Comparison of ENCODE assay signal across 2 cellular contexts in the genomic region with DNA sequence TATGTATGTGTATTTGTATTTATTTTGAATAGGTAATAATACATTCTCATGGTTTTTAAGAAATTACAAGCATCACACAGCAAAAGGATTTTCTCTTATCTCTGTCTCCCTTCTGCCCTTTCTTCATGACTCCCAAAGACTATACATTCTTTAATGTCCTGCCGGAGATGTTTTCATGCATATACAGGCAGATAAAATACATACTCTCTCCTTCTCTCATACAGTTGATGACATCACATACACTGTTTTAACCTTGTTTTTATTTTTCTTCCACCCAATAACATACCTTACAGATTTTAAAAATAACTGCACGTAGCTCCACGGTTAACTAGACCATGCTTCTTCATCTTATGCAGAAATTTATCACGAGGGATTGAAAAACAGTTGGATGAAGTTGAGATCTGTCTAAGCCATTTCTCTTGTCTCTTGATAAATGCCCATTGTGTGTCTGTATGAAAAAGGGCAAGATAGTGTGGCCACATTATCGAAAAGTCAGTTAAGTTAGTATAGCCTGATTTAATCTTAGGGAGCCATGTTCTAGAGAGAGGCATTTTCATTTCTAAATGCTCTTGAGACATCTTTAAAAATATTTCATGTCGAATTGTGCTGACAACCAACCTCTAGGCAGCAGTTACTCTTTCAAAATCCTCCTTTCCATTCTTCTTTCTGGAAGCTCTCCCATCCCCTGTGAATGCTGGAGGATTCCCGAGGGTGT.
TF ChIP-seq lines count a peak whose summit lies in the region.

No MANE protein-coding gene starts in this region.

TF ChIP-seq in HepG2, 621 proteins besides CTCF, POLR2A, EP300 and RAD21 (continued from another document):
- TF ChIP-seq CREB1 (IDR thresholded peaks at IDR 0.05) = peak; percentile 30; the same call in 1 of the 2 replicates
- TF ChIP-seq CREB1 (CRISPR knock-in tag; IDR thresholded peaks at IDR 0.05) = no peak

TF ChIP-seq in K562, 482 proteins besides CTCF, POLR2A, EP300 and RAD21 (continued from another document and continues in another):
- TF ChIP-seq HDAC1 (IDR thresholded peaks at IDR 0.05) (no peak), MAFG (tag; conservative IDR thresholded peaks at IDR 0.05) (0 out of 2 replicates have a peak, but pooled peaks have one; percentile 4), SMAD3 (CRISPR knock-in tag; conservative IDR thresholded peaks at IDR 0.05) (no peak), NR2C1 (IDR thresholded peaks at IDR 0.05) (no peak), NR2C1 (tag; IDR thresholded peaks at IDR 0.05) (0 out of 2 replicates have a peak, but pooled peaks have one; percentile 35), ZNF324 (CRISPR knock-in tag; IDR thresholded peaks at IDR 0.05) (no peak), ZNF785 (CRISPR knock-in tag; IDR thresholded peaks at IDR 0.05) (no peak), ZNF224 (CRISPR knock-in tag; IDR thresholded peaks at IDR 0.05) (no peak), CBFB (CRISPR knock-in tag; IDR thresholded peaks at IDR 0.05) (no peak), XRCC5 (IDR thresholded peaks at IDR 0.05; ENCODE audit: low read depth, low read length) (no peak), HEY1 (CRISPR knock-in tag; IDR thresholded peaks at IDR 0.05; ENCODE audit: borderline replicate concordance) (no peak), ZNF239 (CRISPR knock-in tag; IDR thresholded peaks at IDR 0.05) (peak; percentile 26; the same call in 1 of the 2 replicates), SMARCC2 (IDR thresholded peaks at IDR 0.05; ENCODE audit: low read depth) (0 out of 2 replicates have a peak, but pooled peaks have one; percentile 18), IFI16 (CRISPR knock-in tag; IDR thresholded peaks at IDR 0.05) (no peak), ZNF507 (tag; conservative IDR thresholded peaks at IDR 0.05) (no peak), HINFP (tag; conservative IDR thresholded peaks at IDR 0.05; ENCODE audit: low read depth) (no peak), ZFP1 (CRISPR knock-in tag; IDR thresholded peaks at IDR 0.05) (no peak), HES1 (IDR thresholded peaks at IDR 0.05; ENCODE audit: low read depth) (no peak), ZBED1 (IDR thresholded peaks at IDR 0.05) (no peak), TEAD2 (tag; IDR thresholded peaks at IDR 0.05) (peak; percentile 14; the same call in 1 of the 2 replicates), THAP12 (CRISPR knock-in tag; IDR thresholded peaks at IDR 0.05) (no peak), CREB5 (CRISPR knock-in tag; IDR thresholded peaks at IDR 0.05) (no peak), BACH1 (tag; IDR thresholded peaks at IDR 0.05) (peak; percentile 66; the same call in 1 of the 2 replicates), RFX5 (IDR thresholded peaks at IDR 0.05; ENCODE audit: low read depth, low read length) (no peak), LCOR (CRISPR knock-in tag; IDR thresholded peaks at IDR 0.05) (no peak), ETV5 (CRISPR knock-in tag; IDR thresholded peaks at IDR 0.05; ENCODE audit: low read depth) (no peak), NR3C1 (CRISPR knock-in tag; IDR thresholded peaks at IDR 0.05) (no peak), MTA3 (IDR thresholded peaks at IDR 0.05; ENCODE audit: borderline replicate concordance) (0 out of 2 replicates have a peak, but pooled peaks have one; percentile 19), GABPB2 (CRISPR knock-in tag; conservative IDR thresholded peaks at IDR 0.05) (no peak), TAF1 (IDR thresholded peaks at IDR 0.05; ENCODE audit: control insufficient read depth, extremely low read depth, insufficient read depth, low read length, severe bottlenecking) (no peak), TAF9B (IDR thresholded peaks at IDR 0.05; ENCODE audit: partially characterized antibody) (no peak), TEAD4 (IDR thresholded peaks at IDR 0.05; ENCODE audit: low read length) (peak; percentile 67), TEAD4 (CRISPR knock-in tag; IDR thresholded peaks at IDR 0.05; ENCODE audit: borderline replicate concordance) (no peak), TAL1 (IDR thresholded peaks at IDR 0.05) (peak; percentile 52)
- TF ChIP-seq, protein P1, sequence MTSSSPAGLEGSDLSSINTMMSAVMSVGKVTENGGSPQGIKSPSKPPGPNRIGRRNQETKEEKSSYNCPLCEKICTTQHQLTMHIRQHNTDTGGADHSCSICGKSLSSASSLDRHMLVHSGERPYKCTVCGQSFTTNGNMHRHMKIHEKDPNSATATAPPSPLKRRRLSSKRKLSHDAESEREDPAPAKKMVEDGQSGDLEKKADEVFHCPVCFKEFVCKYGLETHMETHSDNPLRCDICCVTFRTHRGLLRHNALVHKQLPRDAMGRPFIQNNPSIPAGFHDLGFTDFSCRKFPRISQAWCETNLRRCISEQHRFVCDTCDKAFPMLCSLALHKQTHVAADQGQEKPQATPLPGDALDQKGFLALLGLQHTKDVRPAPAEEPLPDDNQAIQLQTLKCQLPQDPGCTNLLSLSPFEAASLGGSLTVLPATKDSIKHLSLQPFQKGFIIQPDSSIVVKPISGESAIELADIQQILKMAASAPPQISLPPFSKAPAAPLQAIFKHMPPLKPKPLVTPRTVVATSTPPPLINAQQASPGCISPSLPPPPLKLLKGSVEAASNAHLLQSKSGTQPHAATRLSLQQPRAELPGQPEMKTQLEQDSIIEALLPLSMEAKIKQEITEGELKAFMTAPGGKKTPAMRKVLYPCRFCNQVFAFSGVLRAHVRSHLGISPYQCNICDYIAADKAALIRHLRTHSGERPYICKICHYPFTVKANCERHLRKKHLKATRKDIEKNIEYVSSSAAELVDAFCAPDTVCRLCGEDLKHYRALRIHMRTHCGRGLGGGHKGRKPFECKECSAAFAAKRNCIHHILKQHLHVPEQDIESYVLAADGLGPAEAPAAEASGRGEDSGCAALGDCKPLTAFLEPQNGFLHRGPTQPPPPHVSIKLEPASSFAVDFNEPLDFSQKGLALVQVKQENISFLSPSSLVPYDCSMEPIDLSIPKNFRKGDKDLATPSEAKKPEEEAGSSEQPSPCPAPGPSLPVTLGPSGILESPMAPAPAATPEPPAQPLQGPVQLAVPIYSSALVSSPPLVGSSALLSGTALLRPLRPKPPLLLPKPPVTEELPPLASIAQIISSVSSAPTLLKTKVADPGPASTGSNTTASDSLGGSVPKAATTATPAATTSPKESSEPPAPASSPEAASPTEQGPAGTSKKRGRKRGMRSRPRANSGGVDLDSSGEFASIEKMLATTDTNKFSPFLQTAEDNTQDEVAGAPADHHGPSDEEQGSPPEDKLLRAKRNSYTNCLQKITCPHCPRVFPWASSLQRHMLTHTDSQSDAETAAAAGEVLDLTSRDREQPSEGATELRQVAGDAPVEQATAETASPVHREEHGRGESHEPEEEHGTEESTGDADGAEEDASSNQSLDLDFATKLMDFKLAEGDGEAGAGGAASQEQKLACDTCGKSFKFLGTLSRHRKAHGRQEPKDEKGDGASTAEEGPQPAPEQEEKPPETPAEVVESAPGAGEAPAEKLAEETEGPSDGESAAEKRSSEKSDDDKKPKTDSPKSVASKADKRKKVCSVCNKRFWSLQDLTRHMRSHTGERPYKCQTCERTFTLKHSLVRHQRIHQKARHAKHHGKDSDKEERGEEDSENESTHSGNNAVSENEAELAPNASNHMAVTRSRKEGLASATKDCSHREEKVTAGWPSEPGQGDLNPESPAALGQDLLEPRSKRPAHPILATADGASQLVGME (CRISPR knock-in tag; IDR thresholded peaks at IDR 0.05) = no peak
- TF ChIP-seq, protein P2, sequence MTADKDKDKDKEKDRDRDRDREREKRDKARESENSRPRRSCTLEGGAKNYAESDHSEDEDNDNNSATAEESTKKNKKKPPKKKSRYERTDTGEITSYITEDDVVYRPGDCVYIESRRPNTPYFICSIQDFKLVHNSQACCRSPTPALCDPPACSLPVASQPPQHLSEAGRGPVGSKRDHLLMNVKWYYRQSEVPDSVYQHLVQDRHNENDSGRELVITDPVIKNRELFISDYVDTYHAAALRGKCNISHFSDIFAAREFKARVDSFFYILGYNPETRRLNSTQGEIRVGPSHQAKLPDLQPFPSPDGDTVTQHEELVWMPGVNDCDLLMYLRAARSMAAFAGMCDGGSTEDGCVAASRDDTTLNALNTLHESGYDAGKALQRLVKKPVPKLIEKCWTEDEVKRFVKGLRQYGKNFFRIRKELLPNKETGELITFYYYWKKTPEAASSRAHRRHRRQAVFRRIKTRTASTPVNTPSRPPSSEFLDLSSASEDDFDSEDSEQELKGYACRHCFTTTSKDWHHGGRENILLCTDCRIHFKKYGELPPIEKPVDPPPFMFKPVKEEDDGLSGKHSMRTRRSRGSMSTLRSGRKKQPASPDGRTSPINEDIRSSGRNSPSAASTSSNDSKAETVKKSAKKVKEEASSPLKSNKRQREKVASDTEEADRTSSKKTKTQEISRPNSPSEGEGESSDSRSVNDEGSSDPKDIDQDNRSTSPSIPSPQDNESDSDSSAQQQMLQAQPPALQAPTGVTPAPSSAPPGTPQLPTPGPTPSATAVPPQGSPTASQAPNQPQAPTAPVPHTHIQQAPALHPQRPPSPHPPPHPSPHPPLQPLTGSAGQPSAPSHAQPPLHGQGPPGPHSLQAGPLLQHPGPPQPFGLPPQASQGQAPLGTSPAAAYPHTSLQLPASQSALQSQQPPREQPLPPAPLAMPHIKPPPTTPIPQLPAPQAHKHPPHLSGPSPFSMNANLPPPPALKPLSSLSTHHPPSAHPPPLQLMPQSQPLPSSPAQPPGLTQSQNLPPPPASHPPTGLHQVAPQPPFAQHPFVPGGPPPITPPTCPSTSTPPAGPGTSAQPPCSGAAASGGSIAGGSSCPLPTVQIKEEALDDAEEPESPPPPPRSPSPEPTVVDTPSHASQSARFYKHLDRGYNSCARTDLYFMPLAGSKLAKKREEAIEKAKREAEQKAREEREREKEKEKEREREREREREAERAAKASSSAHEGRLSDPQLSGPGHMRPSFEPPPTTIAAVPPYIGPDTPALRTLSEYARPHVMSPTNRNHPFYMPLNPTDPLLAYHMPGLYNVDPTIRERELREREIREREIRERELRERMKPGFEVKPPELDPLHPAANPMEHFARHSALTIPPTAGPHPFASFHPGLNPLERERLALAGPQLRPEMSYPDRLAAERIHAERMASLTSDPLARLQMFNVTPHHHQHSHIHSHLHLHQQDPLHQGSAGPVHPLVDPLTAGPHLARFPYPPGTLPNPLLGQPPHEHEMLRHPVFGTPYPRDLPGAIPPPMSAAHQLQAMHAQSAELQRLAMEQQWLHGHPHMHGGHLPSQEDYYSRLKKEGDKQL (CRISPR knock-in tag; IDR thresholded peaks at IDR 0.05; ENCODE audit: borderline replicate concordance) = no peak
- TF ChIP-seq, protein P3, sequence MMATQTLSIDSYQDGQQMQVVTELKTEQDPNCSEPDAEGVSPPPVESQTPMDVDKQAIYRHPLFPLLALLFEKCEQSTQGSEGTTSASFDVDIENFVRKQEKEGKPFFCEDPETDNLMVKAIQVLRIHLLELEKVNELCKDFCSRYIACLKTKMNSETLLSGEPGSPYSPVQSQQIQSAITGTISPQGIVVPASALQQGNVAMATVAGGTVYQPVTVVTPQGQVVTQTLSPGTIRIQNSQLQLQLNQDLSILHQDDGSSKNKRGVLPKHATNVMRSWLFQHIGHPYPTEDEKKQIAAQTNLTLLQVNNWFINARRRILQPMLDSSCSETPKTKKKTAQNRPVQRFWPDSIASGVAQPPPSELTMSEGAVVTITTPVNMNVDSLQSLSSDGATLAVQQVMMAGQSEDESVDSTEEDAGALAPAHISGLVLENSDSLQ (IDR thresholded peaks at IDR 0.05) = no peak
- TF ChIP-seq, protein P4, sequence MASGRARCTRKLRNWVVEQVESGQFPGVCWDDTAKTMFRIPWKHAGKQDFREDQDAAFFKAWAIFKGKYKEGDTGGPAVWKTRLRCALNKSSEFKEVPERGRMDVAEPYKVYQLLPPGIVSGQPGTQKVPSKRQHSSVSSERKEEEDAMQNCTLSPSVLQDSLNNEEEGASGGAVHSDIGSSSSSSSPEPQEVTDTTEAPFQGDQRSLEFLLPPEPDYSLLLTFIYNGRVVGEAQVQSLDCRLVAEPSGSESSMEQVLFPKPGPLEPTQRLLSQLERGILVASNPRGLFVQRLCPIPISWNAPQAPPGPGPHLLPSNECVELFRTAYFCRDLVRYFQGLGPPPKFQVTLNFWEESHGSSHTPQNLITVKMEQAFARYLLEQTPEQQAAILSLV (tag; IDR thresholded peaks at IDR 0.05) = no peak
